ENCODE assay signal across 13 cellular contexts in genomic region chr20:53255102-53255710, GRCh38.
"Had no signal": no experiment of that assay in that cellular context is flagged by ENCODE, and none has a peak within 500 bp of the region (broad histone marks: within the 10 kb centered on the region; RNA-seq: fewer than 3 reads in every experiment).

No MANE protein-coding gene starts in this region.

- DNase-seq: activated B cell treated with CpG ODN at 0.5 μM for 24 hours, activated gamma-delta T cell treated with Interleukin-2 at 50 U/mL for 16 hours, erythroblast, gastrocnemius medialis, mesendoderm, nucleus accumbens, posterior cingulate gyrus, retina, SW 1271 had no signal

- H3K4me3 ChIP-seq: gastrocnemius medialis, heart left ventricle had no signal

- H3K36me3 Mint-ChIP-seq: natural killer cell treated with Interleukin-12 subunit alpha and Interleukin-12 subunit beta and Interleukin-15 and Interleukin-18, amount 100 ng/mL, for 72 hours had no signal

- H3K27ac ChIP-seq: gastrocnemius medialis, heart left ventricle had no signal

- H3K36me3 ChIP-seq: gastrocnemius medialis, heart left ventricle had no signal

- H3K4me1 ChIP-seq: gastrocnemius medialis, heart left ventricle had no signal

- H3K27me3 Mint-ChIP-seq: stimulated activated naive CD8-positive, alpha-beta T cell treated with anti-CD3 and anti-CD28 coated beads, Interleukin-15, amount 100 ng/mL, for 72 hours; type B pancreatic cell had no signal

- ATAC-seq: gastrocnemius medialis; heart left ventricle; natural killer cell treated with Interleukin-12 subunit alpha and Interleukin-12 subunit beta and Interleukin-15 and Interleukin-18, amount 100 ng/mL, for 72 hours; stimulated activated naive CD8-positive, alpha-beta T cell treated with anti-CD3 and anti-CD28 coated beads, Interleukin-15, amount 100 ng/mL, for 72 hours had no signal

- H3K4me3 Mint-ChIP-seq: activated B cell treated with CpG ODN at 0.5 μM for 24 hours; natural killer cell treated with Interleukin-12 subunit alpha and Interleukin-12 subunit beta and Interleukin-15 and Interleukin-18, amount 100 ng/mL, for 72 hours; stimulated activated naive CD8-positive, alpha-beta T cell treated with anti-CD3 and anti-CD28 coated beads, Interleukin-15, amount 100 ng/mL, for 72 hours; type B pancreatic cell had no signal

- H3K9me3 ChIP-seq: gastrocnemius medialis, heart left ventricle had no signal

- H3K9me3 Mint-ChIP-seq: activated B cell treated with CpG ODN at 0.5 μM for 24 hours; natural killer cell treated with Interleukin-12 subunit alpha and Interleukin-12 subunit beta and Interleukin-15 and Interleukin-18, amount 100 ng/mL, for 72 hours had no signal

- H3K27ac Mint-ChIP-seq: activated B cell treated with CpG ODN at 0.5 μM for 24 hours; natural killer cell treated with Interleukin-12 subunit alpha and Interleukin-12 subunit beta and Interleukin-15 and Interleukin-18, amount 100 ng/mL, for 72 hours; stimulated activated naive CD8-positive, alpha-beta T cell treated with anti-CD3 and anti-CD28 coated beads, Interleukin-15, amount 100 ng/mL, for 72 hours; type B pancreatic cell had no signal

- H3K4me1 Mint-ChIP-seq: activated B cell treated with CpG ODN at 0.5 μM for 24 hours had no signal

- H3K27me3 ChIP-seq: gastrocnemius medialis, heart left ventricle had no signal
